8 cellular contexts compared by ENCODE assay signal in genomic region chr7:131067220-131067619, GRCh38.
DNase-seq lines count a peak whose midpoint lies in the region; ATAC-seq and TF ChIP-seq lines count a peak whose summit lies in the region.
"Had no signal": no experiment of that assay in that cellular context is flagged by ENCODE, and none has a peak within 500 bp of the region (broad histone marks: within the 10 kb centered on the region; RNA-seq: fewer than 3 reads in every experiment).

No MANE protein-coding gene starts in this region.

- H2BK5ac ChIP-seq in trophoblast cell (ENCODE audit: low read depth, low read length, poor library complexity), result no peak overlapping the region

- no peaks in the 10 kb centered on the region for H3K9me3 ChIP-seq in SJSA1 (replicated peaks)
- no peaks in the 10 kb centered on the region for H3K9me3 ChIP-seq in trophoblast cell (ENCODE audit: insufficient read depth, low read depth, low read length)

- no peak overlapping the region for H3K9ac ChIP-seq in trophoblast cell (ENCODE audit: low read length)

- H3K23ac ChIP-seq in trophoblast cell (ENCODE audit: low read length), result no peak overlapping the region

- TF ChIP-seq CTCF in fibroblast of mammary gland (conservative IDR thresholded peaks at IDR 0.05; ENCODE audit: control insufficient read depth, insufficient read depth, low read depth, low read length) (no peak), foreskin keratinocyte (conservative IDR thresholded peaks at IDR 0.05) (no peak)

- H3K27ac ChIP-seq in SJSA1 (peak overlapping the region; percentile 15), trophoblast cell (ENCODE audit: low read depth, low read length) (no peak overlapping the region), foreskin keratinocyte (no peak overlapping the region)

- H2BK12ac ChIP-seq in trophoblast cell (ENCODE audit: low read length), result no peak overlapping the region

- H3K27me3 ChIP-seq in SJSA1 (replicated peaks), result no peaks in the 10 kb centered on the region
- H3K27me3 ChIP-seq in trophoblast cell (ENCODE audit: insufficient read depth, low read length), result no peaks in the 10 kb centered on the region
- no peaks in the 10 kb centered on the region for H3K27me3 ChIP-seq in foreskin keratinocyte

- H3K79me1 ChIP-seq in trophoblast cell (ENCODE audit: low read length), result no peaks in the 10 kb centered on the region

- ATAC-seq in HG02973 (IDR thresholded peaks at IDR 0.05; ENCODE audit: unreplicated experiment) (no peak), foreskin keratinocyte (no peak)

- H3K14ac ChIP-seq in trophoblast cell (ENCODE audit: low read length), result no peak overlapping the region

- peak overlapping the region; percentile 49 for H2AFZ ChIP-seq in trophoblast cell (ENCODE audit: insufficient read depth, low read length, poor library complexity)

- no peak overlapping the region for H2BK120ac ChIP-seq in trophoblast cell (ENCODE audit: insufficient read depth, low read length, poor library complexity)

- H3K4me3 ChIP-seq in SJSA1 (no peak overlapping the region), fibroblast of mammary gland (ENCODE audit: control insufficient read depth, low read depth, low read length) (no peak overlapping the region), trophoblast cell (ENCODE audit: low read depth, low read length) (no peak overlapping the region)

- no peak overlapping the region for H4K8ac ChIP-seq in trophoblast cell (ENCODE audit: low read depth, low read length)

- WGBS in trophoblast cell (ENCODE audit: extremely low coverage, insufficient coverage, insufficient read length), result no CpG with 5 or more reads among the region's 5 CpGs

- no peak overlapping the region for H3K4ac ChIP-seq in trophoblast cell (ENCODE audit: low read depth, low read length)

- no peaks in the 10 kb centered on the region for H3K79me2 ChIP-seq in trophoblast cell (ENCODE audit: control insufficient read depth, insufficient read depth, low read length, poor library complexity)

- peak; percentile 55 for DNase-seq in COLO829 (ENCODE audit: low spot score)
- peak in 1 of 2 experiments; percentile 10 for DNase-seq in SJSA1 (ENCODE audit: low read depth in 1 of 2, low spot score in 2 of 2)
- DNase-seq in fibroblast of mammary gland (ENCODE audit: low read depth), result peak; percentile 19
- DNase-seq in trophoblast cell, result peak in 1 of 2 donors; percentile 43
- no peak for DNase-seq in foreskin keratinocyte
- no peak for DNase-seq in activated gamma-delta T cell treated with Interleukin-2 at 50 U/mL for 16 hours
- DNase-seq: KBM-7 had no signal

- no peak overlapping the region for H4K91ac ChIP-seq in trophoblast cell (ENCODE audit: low read depth, low read length)

- no peak overlapping the region for H2AK5ac ChIP-seq in trophoblast cell (ENCODE audit: low read length)

- H3K18ac ChIP-seq in trophoblast cell (ENCODE audit: low read length), result no peak overlapping the region

- H4K12ac ChIP-seq in trophoblast cell (ENCODE audit: low read depth, low read length), result no peak overlapping the region

- no peaks in the 10 kb centered on the region for H3K36me3 ChIP-seq in SJSA1
- no peaks in the 10 kb centered on the region for H3K36me3 ChIP-seq in trophoblast cell (ENCODE audit: control insufficient read depth in 1 of 2, insufficient read depth in 2 of 2, low read length in 2 of 2)

- peaks cover 31% of the 10 kb centered on the region for H3K4me1 ChIP-seq in SJSA1 (replicated peaks)
- no peaks in the 10 kb centered on the region for H3K4me1 ChIP-seq in trophoblast cell (ENCODE audit: control insufficient read depth in 1 of 2, insufficient read depth in 2 of 2, low read length in 2 of 2)
- H3K4me1 ChIP-seq in foreskin keratinocyte, result peaks cover 9% of the 10 kb centered on the region

- H3K4me2 ChIP-seq in trophoblast cell (ENCODE audit: low read length), result no peak overlapping the region

Comparison
In these comparisons a context has a peak if more than half of its experiments do, and no peak if none do; other contexts are left out.
1. DNase-seq: peak in COLO829 (single experiment) and fibroblast of mammary gland (single experiment); none in foreskin keratinocyte (0 of 2) and activated gamma-delta T cell treated with Interleukin-2 at 50 U/mL for 16 hours (single experiment).